ENCODE assay signal across 14 cellular contexts in the genomic region with DNA sequence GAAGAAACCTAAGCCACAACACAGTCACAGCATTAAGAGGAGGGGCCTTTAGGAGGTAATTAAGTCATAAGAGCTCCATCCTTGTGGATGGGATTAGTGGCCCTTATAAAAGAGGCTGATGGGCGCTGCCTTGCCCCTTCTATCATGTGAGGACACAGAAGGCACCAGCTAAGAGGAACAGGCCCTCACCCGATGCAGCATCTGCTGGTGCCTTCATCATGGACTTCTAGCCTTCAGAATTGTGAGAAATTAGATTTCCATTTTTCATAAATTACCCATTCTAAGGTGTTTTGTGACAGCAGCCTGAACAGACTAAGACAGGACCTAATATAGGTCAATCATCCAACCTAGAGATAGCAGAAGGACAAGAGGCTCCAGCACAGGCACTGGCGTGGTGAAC.
DNase-seq lines count a peak whose midpoint lies in the region; ATAC-seq and TF ChIP-seq lines count a peak whose summit lies in the region.
"Had no signal": no experiment of that assay in that cellular context is flagged by ENCODE, and none has a peak within 500 bp of the region (broad histone marks: within the 10 kb centered on the region; RNA-seq: fewer than 3 reads in every experiment).

No MANE protein-coding gene starts in this region.

- 85% methylated on average over 3 of the region's 3 CpGs for WGBS in smooth muscle cell (ENCODE audit: low lambda C conversion rate)

- no peaks in the 10 kb centered on the region for H3K9me3 ChIP-seq in smooth muscle cell (replicated peaks; ENCODE audit: low read depth)
- H3K9me3 ChIP-seq: HAP-1 had no signal

- H3K79me2 ChIP-seq in smooth muscle cell (ENCODE audit: low read depth), result no peaks in the 10 kb centered on the region

- H3K9ac ChIP-seq in smooth muscle cell (ENCODE audit: low read depth), result no peak overlapping the region

- H3K27me3 ChIP-seq in smooth muscle cell (ENCODE audit: low read depth), result no peaks in the 10 kb centered on the region

- H3K27me3 Mint-ChIP-seq in osteocyte (ENCODE audit: unreplicated experiment) (no peaks in the 10 kb centered on the region), progenitor cell of endocrine pancreas (no peaks in the 10 kb centered on the region)
- H3K27me3 Mint-ChIP-seq: CD4-positive, alpha-beta memory T cell had no signal

- H3K4me1 ChIP-seq in smooth muscle cell (ENCODE audit: low read depth), result no peaks in the 10 kb centered on the region
- H3K4me1 ChIP-seq: HAP-1 had no signal

- DNase-seq in osteocyte (ENCODE audit: extremely low spot score, unreplicated experiment), result peak; percentile 53
- DNase-seq in smooth muscle cell (lab: John Stamatoyannopoulos, UW; ENCODE audit: unreplicated experiment), result no peak
- no peak for DNase-seq in NCI-H1092 treated with DMSO at 0.1 percent for 48 hours (lab: John Stamatoyannopoulos, UW)
- no peak for DNase-seq in progenitor cell of endocrine pancreas (ENCODE audit: low spot score, unreplicated experiment)
- DNase-seq: Calu3; CD4-positive, alpha-beta memory T cell; COR-L47; DMS53; DMS79 treated with DMSO at 0.1 percent for 48 hours; GF-D8 had no signal

- H2AFZ ChIP-seq in smooth muscle cell (ENCODE audit: low read depth), result no peak overlapping the region
- H2AFZ ChIP-seq: GM23338 had no signal

- H3F3A ChIP-seq in smooth muscle cell (ENCODE audit: low read depth), result no peaks in the 10 kb centered on the region

- TF ChIP-seq CTCF in osteocyte (IDR thresholded peaks at IDR 0.05) (no peak), smooth muscle cell (IDR thresholded peaks at IDR 0.05; ENCODE audit: borderline replicate concordance, insufficient read depth, poor library complexity, severe bottlenecking) (no peak), progenitor cell of endocrine pancreas (IDR thresholded peaks at IDR 0.05; ENCODE audit: unreplicated experiment) (no peak)

- H3K4me1 Mint-ChIP-seq in osteocyte (ENCODE audit: unreplicated experiment), result no peaks in the 10 kb centered on the region
- no peaks in the 10 kb centered on the region for H3K4me1 Mint-ChIP-seq in progenitor cell of endocrine pancreas (ENCODE audit: low read depth)
- H3K4me1 Mint-ChIP-seq: GM23338 had no signal

- H3K9me3 Mint-ChIP-seq in osteocyte (ENCODE audit: unreplicated experiment) (peaks cover 20% of the 10 kb centered on the region), progenitor cell of endocrine pancreas (ENCODE audit: low read depth) (peaks cover 8% of the 10 kb centered on the region)

- no peak overlapping the region for H3K4me3 Mint-ChIP-seq in osteocyte (ENCODE audit: unreplicated experiment)
- no peak overlapping the region for H3K4me3 Mint-ChIP-seq in progenitor cell of endocrine pancreas (ENCODE audit: low read depth)
- H3K4me3 Mint-ChIP-seq: CD4-positive, alpha-beta memory T cell; GM23338 had no signal

- peak overlapping the region; percentile 31 for H3K27ac ChIP-seq in angular gyrus (ENCODE audit: low read depth, low read length)
- H3K27ac ChIP-seq in smooth muscle cell (ENCODE audit: low read depth), result peak overlapping the region; percentile 85

- H3K27ac Mint-ChIP-seq in osteocyte (ENCODE audit: unreplicated experiment) (no peak overlapping the region), progenitor cell of endocrine pancreas (no peak overlapping the region)
- H3K27ac Mint-ChIP-seq: GM23338 had no signal

- no peak overlapping the region for H3K4me3 ChIP-seq in smooth muscle cell
- H3K4me3 ChIP-seq: GM23338, HAP-1 had no signal

- no peak overlapping the region for H3K4me2 ChIP-seq in smooth muscle cell
- H3K4me2 ChIP-seq: GM23338 had no signal

- no peak for ATAC-seq in HG03469 (IDR thresholded peaks at IDR 0.05; ENCODE audit: unreplicated experiment)
- ATAC-seq: GM23338 had no signal

- H4K20me1 ChIP-seq in smooth muscle cell (ENCODE audit: low read depth), result no peaks in the 10 kb centered on the region

- H3K36me3 Mint-ChIP-seq in osteocyte (ENCODE audit: unreplicated experiment) (no peaks in the 10 kb centered on the region), progenitor cell of endocrine pancreas (ENCODE audit: insufficient read depth) (peaks cover 13% of the 10 kb centered on the region)

- H3K36me3 ChIP-seq in smooth muscle cell (ENCODE audit: low read depth), result no peaks in the 10 kb centered on the region
- H3K36me3 ChIP-seq: HAP-1 had no signal
